Comparison of ENCODE assay signal across 1 cellular context in the genomic region with DNA sequence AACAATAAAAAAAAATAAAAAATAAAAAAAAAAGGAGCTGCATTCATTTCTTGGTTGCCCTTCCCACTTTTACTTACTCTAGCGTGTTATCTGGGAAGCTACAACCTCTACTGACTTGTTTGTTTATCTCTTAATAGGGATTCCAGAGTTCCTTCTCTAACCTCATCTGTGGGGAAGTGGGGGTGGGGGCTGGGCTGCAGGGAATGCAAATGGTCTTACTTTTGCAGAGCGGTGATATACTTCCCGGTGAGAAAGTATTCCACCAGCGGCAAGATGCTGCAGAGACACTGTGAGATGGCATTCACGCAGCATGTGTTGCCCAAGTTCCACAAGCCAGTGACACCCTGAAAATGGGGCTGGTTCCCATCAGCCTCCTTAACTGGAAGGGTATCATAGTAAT.
TF ChIP-seq lines count a peak whose summit lies in the region.

No MANE protein-coding gene starts in this region.

TF ChIP-seq in K562, 482 proteins besides CTCF, POLR2A, EP300 and RAD21 (continued from another document):
- TF ChIP-seq TAF9B (IDR thresholded peaks at IDR 0.05; ENCODE audit: partially characterized antibody) (no peak), SMARCA4 (IDR thresholded peaks at IDR 0.05) (0 out of 2 replicates have a peak, but pooled peaks have one; percentile 21), SMARCE1 (IDR thresholded peaks at IDR 0.05) (0 out of 2 replicates have a peak, but pooled peaks have one; percentile 21), TEAD1 (CRISPR knock-in tag; IDR thresholded peaks at IDR 0.05) (no peak), JUND (IDR thresholded peaks at IDR 0.05; ENCODE audit: borderline replicate concordance, low read depth, low read length) (no peak), JUND (tag; IDR thresholded peaks at IDR 0.05; ENCODE audit: borderline replicate concordance, low read depth, low read length) (0 out of 3 replicates have a peak, but pooled peaks have one; percentile 8), ARID1B (IDR thresholded peaks at IDR 0.05) (peak; percentile 19; the same call in 1 of the 2 replicates), SPI1 (IDR thresholded peaks at IDR 0.05; ENCODE audit: borderline replicate concordance, low read depth, low read length) (peak; percentile 73; the same call in 1 of the 2 replicates), BRCA1 (IDR thresholded peaks at IDR 0.05) (no peak), BRCA1 (CRISPR knock-in tag; IDR thresholded peaks at IDR 0.05) (peak; percentile 43; the same call in 1 of the 2 replicates)
- TF ChIP-seq, protein P1, sequence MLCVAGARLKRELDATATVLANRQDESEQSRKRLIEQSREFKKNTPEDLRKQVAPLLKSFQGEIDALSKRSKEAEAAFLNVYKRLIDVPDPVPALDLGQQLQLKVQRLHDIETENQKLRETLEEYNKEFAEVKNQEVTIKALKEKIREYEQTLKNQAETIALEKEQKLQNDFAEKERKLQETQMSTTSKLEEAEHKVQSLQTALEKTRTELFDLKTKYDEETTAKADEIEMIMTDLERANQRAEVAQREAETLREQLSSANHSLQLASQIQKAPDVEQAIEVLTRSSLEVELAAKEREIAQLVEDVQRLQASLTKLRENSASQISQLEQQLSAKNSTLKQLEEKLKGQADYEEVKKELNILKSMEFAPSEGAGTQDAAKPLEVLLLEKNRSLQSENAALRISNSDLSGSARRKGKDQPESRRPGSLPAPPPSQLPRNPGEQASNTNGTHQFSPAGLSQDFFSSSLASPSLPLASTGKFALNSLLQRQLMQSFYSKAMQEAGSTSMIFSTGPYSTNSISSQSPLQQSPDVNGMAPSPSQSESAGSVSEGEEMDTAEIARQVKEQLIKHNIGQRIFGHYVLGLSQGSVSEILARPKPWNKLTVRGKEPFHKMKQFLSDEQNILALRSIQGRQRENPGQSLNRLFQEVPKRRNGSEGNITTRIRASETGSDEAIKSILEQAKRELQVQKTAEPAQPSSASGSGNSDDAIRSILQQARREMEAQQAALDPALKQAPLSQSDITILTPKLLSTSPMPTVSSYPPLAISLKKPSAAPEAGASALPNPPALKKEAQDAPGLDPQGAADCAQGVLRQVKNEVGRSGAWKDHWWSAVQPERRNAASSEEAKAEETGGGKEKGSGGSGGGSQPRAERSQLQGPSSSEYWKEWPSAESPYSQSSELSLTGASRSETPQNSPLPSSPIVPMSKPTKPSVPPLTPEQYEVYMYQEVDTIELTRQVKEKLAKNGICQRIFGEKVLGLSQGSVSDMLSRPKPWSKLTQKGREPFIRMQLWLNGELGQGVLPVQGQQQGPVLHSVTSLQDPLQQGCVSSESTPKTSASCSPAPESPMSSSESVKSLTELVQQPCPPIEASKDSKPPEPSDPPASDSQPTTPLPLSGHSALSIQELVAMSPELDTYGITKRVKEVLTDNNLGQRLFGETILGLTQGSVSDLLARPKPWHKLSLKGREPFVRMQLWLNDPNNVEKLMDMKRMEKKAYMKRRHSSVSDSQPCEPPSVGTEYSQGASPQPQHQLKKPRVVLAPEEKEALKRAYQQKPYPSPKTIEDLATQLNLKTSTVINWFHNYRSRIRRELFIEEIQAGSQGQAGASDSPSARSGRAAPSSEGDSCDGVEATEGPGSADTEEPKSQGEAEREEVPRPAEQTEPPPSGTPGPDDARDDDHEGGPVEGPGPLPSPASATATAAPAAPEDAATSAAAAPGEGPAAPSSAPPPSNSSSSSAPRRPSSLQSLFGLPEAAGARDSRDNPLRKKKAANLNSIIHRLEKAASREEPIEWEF (CRISPR knock-in tag; IDR thresholded peaks at IDR 0.05): no peak
